In genomic region chr16:31460582-31461002, GRCh38 we compare ENCODE assay signal across 1 cellular context.
TF ChIP-seq lines count a peak whose summit lies in the region.

No MANE protein-coding gene starts in this region.

TF ChIP-seq in K562, 482 proteins besides CTCF, POLR2A, EP300 and RAD21 (continued from another document):
- no peak for TF ChIP-seq NFIX (CRISPR knock-in tag; IDR thresholded peaks at IDR 0.05; ENCODE audit: low read depth)
- no peak for TF ChIP-seq ZBTB17 (CRISPR knock-in tag; IDR thresholded peaks at IDR 0.05)
- no peak for TF ChIP-seq TCF7L2 (IDR thresholded peaks at IDR 0.05; ENCODE audit: low read depth, low read length)
- no peak for TF ChIP-seq EGR1 (conservative IDR thresholded peaks at IDR 0.05)
- no peak for TF ChIP-seq BACH1 (tag; IDR thresholded peaks at IDR 0.05)
- TF ChIP-seq AFF4 (CRISPR knock-in tag; IDR thresholded peaks at IDR 0.05) = no peak
- TF ChIP-seq ZNF121 (CRISPR knock-in tag; conservative IDR thresholded peaks at IDR 0.05) = no peak
- no peak for TF ChIP-seq RFX5 (IDR thresholded peaks at IDR 0.05; ENCODE audit: low read depth, low read length)
- TF ChIP-seq NEUROD1 (IDR thresholded peaks at IDR 0.05; ENCODE audit: borderline replicate concordance, low read depth, low read length, partially characterized antibody) = no peak
- TF ChIP-seq HDAC3 (IDR thresholded peaks at IDR 0.05; ENCODE audit: borderline replicate concordance, partially characterized antibody) = no peak
- no peak for TF ChIP-seq TCF7 (IDR thresholded peaks at IDR 0.05; ENCODE audit: borderline replicate concordance)
- TF ChIP-seq THAP7 (CRISPR knock-in tag; IDR thresholded peaks at IDR 0.05) = no peak
- no peak for TF ChIP-seq ZFX (CRISPR knock-in tag; IDR thresholded peaks at IDR 0.05)
- no peak for TF ChIP-seq ATF6 (CRISPR knock-in tag; IDR thresholded peaks at IDR 0.05)
- no peak for TF ChIP-seq CCAR2 (IDR thresholded peaks at IDR 0.05; ENCODE audit: low read depth, low read length)
- no peak for TF ChIP-seq CBX2 (IDR thresholded peaks at IDR 0.05; ENCODE audit: insufficient read depth, low read length, poor library complexity, severe bottlenecking)
- TF ChIP-seq ZNF217 (CRISPR knock-in tag; IDR thresholded peaks at IDR 0.05) = no peak
- TF ChIP-seq HMG20B (CRISPR knock-in tag; IDR thresholded peaks at IDR 0.05) = no peak
